In the genomic region with DNA sequence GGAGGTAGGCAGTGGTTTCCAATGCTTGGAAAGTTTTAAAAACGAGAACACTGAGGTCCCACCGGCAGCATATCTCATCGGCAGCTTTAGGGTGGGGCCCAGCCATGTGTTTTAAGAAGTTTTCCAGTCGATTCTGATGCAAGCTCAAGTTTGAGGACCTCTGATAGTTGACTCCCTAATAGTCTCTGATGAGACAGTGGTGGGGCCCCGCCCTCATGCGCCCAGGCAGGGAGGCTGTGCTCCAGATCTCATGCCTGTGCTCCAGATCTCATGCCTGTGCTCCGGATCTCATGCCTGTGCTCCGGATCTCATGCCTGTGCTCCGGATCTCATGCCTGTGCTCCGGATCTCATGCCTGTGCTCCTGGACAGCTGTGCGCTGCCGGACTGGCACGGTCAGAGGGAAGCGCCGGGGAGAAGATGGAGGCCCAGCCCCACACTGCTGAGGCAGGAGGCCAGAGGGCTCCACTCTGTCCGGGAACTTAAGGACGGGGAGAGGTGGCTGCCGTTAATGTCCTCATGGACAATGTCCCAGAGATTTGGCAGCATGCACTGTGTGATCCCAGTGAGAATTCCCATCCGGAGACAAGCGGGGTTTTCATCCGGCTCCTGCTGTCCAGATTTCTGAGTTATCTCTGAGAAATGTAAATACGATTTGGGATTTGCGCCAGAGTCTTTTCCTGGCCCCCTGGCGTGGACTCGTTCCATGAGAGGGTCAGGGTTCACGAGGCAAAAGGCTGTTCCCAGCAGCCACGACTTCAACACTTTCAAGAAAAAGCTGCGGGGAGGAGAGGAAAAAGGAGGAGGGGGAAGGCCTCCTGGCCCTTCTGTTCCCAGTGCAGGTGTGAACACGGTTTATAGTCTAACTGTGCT, we compare ENCODE assay signal across 1 cellular context.
TF ChIP-seq lines count a peak whose summit lies in the region.

No MANE protein-coding gene starts in this region.

TF ChIP-seq in liver, 16 proteins besides CTCF, POLR2A, EP300 and RAD21 (continued from another document):
- TF ChIP-seq, protein P1, sequence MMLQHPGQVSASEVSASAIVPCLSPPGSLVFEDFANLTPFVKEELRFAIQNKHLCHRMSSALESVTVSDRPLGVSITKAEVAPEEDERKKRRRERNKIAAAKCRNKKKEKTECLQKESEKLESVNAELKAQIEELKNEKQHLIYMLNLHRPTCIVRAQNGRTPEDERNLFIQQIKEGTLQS (IDR thresholded peaks at IDR 0.05): peak; percentile 67
